In the genomic region with DNA sequence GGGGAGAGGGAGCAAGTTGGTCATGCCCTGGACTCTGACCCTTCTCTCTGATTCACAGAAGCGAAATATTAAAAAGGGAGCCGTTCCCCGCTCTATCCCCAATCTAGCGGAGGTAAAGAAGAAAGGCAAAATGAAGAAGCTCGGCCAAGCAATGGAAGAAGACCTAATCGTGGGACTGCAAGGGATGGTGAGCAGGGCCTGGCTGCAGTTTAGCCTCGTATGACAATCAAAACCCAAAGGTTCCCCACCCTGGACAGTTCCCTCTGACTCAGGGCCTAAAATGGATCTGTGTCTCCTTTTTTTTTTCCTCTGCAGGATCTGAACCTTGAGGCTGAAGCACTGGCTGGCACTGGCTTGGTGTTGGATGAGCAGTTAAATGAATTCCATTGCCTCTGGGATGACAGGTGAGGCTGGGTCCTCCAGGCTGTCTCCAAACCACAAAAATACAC, we compare ENCODE assay signal across 9 cellular contexts. TPM values are rescaled to one million over a fixed set of nuclear protein-coding genes. Genes with fewer than 3 reads are reported as not detected.
DNase-seq lines count a peak whose midpoint lies in the region; ATAC-seq and TF ChIP-seq lines count a peak whose summit lies in the region.
"Had no signal": no experiment of that assay in that cellular context is flagged by ENCODE, and none has a peak within 500 bp of the region (broad histone marks: within the 10 kb centered on the region; RNA-seq: fewer than 3 reads in every experiment).

No MANE protein-coding gene starts in this region.

- in situ Hi-C loops in transverse colon (cut with MboI; ENCODE audit: low pct_ligation_motif_present in 1 of 4, low pct_unique_long_range_greater_than_20kb in 1 of 4, low sequenced_read_pairs in 3 of 4) = no loop called here

- H3K27me3 ChIP-seq in ascending aorta (no peaks in the 10 kb centered on the region), lower lobe of right lung (ENCODE audit: low read depth) (no peaks in the 10 kb centered on the region), transverse colon (no peaks in the 10 kb centered on the region)

- H3K27ac ChIP-seq in ascending aorta (peak overlapping the region; percentile 96 to 97), lower lobe of right lung (peak overlapping the region; percentile 89), transverse colon (peak overlapping the region; percentile 89 to 98 (median 96))

- H3K36me3 ChIP-seq in ascending aorta (peaks cover 2 to 4% of the 10 kb centered on the region in 2 donors), lower lobe of right lung (peaks cover 3% of the 10 kb centered on the region), transverse colon (no peaks in the 10 kb centered on the region)

- no peaks in the 10 kb centered on the region for H3K9me3 ChIP-seq in ascending aorta
- no peaks in the 10 kb centered on the region for H3K9me3 ChIP-seq in lower lobe of right lung
- no peaks in the 10 kb centered on the region for H3K9me3 ChIP-seq in transverse colon

- intact Hi-C loops in activated naive CD4-positive, alpha-beta T cell treated with anti-CD3 and anti-CD28 coated beads for 36 hours (cut with micrococcal nuclease) = loop anchor here (1.0 to 10.0 kb wide), 11 partner anchors 88 to 1148 kb away; a partner anchor contains a TSS
- intact Hi-C loops in ascending aorta (cut with DNase I) = loop anchor here (2.0 to 10.0 kb wide), 6 partner anchors 88 to 1119 kb away; a partner anchor contains a TSS
- intact Hi-C loops in lower lobe of right lung (cut with DNase I) = no loop called here
- intact Hi-C loops in transverse colon (cut with DNase I; ENCODE audit: low total_unique reads) = no loop called here

- peaks cover 17% of the 10 kb centered on the region for H3K4me1 Mint-ChIP-seq in activated naive CD4-positive, alpha-beta T cell treated with anti-CD3 and anti-CD28 coated beads for 36 hours (ENCODE audit: low read depth)

- H3K4me3 ChIP-seq in ascending aorta (peak overlapping the region; percentile 60 to 71), lower lobe of right lung (peak overlapping the region; percentile 56), transverse colon (peak overlapping the region; percentile 6 to 61 (median 48))

- H3K4me3 Mint-ChIP-seq in activated naive CD4-positive, alpha-beta T cell treated with anti-CD3 and anti-CD28 coated beads for 36 hours = peak overlapping the region; percentile 93

- H3K27ac Mint-ChIP-seq in activated naive CD4-positive, alpha-beta T cell treated with anti-CD3 and anti-CD28 coated beads for 36 hours = peak overlapping the region; percentile 98

- DNase-seq in activated naive CD4-positive, alpha-beta T cell treated with anti-CD3 and anti-CD28 coated beads for 36 hours = no peak
- no peak for DNase-seq in activated naive CD4-positive, alpha-beta T cell treated with Interleukin-2 at 50 U/mL for 16 hours
- no peak for DNase-seq in ascending aorta (ENCODE audit: low spot score in 2 of 2)
- no peak for DNase-seq in lower lobe of right lung
- DNase-seq in transverse colon = no peak
- no peak for DNase-seq in globus pallidus (ENCODE audit: low spot score)

- H3K36me3 Mint-ChIP-seq in activated naive CD4-positive, alpha-beta T cell treated with anti-CD3 and anti-CD28 coated beads for 36 hours (ENCODE audit: low read depth) = peaks cover 7% of the 10 kb centered on the region

- H3K9me3 Mint-ChIP-seq in activated naive CD4-positive, alpha-beta T cell treated with anti-CD3 and anti-CD28 coated beads for 36 hours = no peaks in the 10 kb centered on the region

- H3K27me3 Mint-ChIP-seq in activated naive CD4-positive, alpha-beta T cell treated with anti-CD3 and anti-CD28 coated beads for 36 hours (ENCODE audit: low read depth) = no peaks in the 10 kb centered on the region

- TF ChIP-seq POLR2A in transverse colon (IDR thresholded peaks at IDR 0.05) = no peak

- 62% methylated on average over 7 of the region's 7 CpGs; no CpG with 5 or more reads in 1 of the 2 donors for WGBS in transverse colon (ENCODE audit: low coverage in 1 of 2), 2 donors

- CTCF ChIA-PET in activated naive CD4-positive, alpha-beta T cell treated with anti-CD3 and anti-CD28 coated beads for 36 hours (lab: Charles Lee) = no interaction called here

- H3K4me1 ChIP-seq in ascending aorta (no peaks in the 10 kb centered on the region), lower lobe of right lung (peaks cover 5% of the 10 kb centered on the region), transverse colon (peaks cover 0 to 6% (median 2%) of the 10 kb centered on the region in 4 donors)

- TF ChIP-seq EP300 in transverse colon (IDR thresholded peaks at IDR 0.05; ENCODE audit: low read depth) = no peak

- no peak for TF ChIP-seq CTCF in ascending aorta (IDR thresholded peaks at IDR 0.05)
- TF ChIP-seq CTCF in lower lobe of right lung (IDR thresholded peaks at IDR 0.05) = no peak
- no peak for TF ChIP-seq CTCF in transverse colon (IDR thresholded peaks at IDR 0.05)

- ATAC-seq in lower lobe of right lung = no peak
- ATAC-seq in GM21528 (IDR thresholded peaks at IDR 0.05; ENCODE audit: low FRiP score, unreplicated experiment) = no peak
- ATAC-seq in GM18867 (IDR thresholded peaks at IDR 0.05; ENCODE audit: unreplicated experiment) = no peak

RNA-seq across cellular contexts. Expression of a gene that starts 1.0 kb away (rescaled TPM):
- 10 to 100 TPM; 91.1 to 99.4 TPM for total RNA-seq in activated naive CD4-positive, alpha-beta T cell treated with anti-CD3 and anti-CD28 coated beads for 36 hours
- total RNA-seq in ascending aorta = 157 TPM
- total RNA-seq in lower lobe of right lung = 96.1 TPM
- 100 to 1,000 TPM in 2 of 4 donors, 10 to 100 TPM in 2; 74.4 to 105 (median 93.3) TPM for total RNA-seq in transverse colon

RNA-seq across cellular contexts. Expression of a gene that starts 16.4 kb away (rescaled TPM):
- total RNA-seq in activated naive CD4-positive, alpha-beta T cell treated with anti-CD3 and anti-CD28 coated beads for 36 hours = not detected
- total RNA-seq in ascending aorta = not detected
- total RNA-seq in lower lobe of right lung = 1.2 TPM
- not detected for total RNA-seq in transverse colon
- total RNA-seq: M059J had no signal

RNA-seq across cellular contexts. Expression of a gene that starts 23.5 kb away (rescaled TPM):
- total RNA-seq in activated naive CD4-positive, alpha-beta T cell treated with anti-CD3 and anti-CD28 coated beads for 36 hours = not detected
- not detected for total RNA-seq in ascending aorta
- not detected for total RNA-seq in lower lobe of right lung
- not detected for total RNA-seq in transverse colon
- total RNA-seq: M059J had no signal

RNA-seq across cellular contexts. Expression of a gene that starts 32.6 kb away (rescaled TPM):
- 1 to 10 TPM; 1.7 to 1.9 TPM for total RNA-seq in activated naive CD4-positive, alpha-beta T cell treated with anti-CD3 and anti-CD28 coated beads for 36 hours
- total RNA-seq in ascending aorta (not detected), lower lobe of right lung (3.0 TPM), transverse colon (100 to 1,000 TPM in 1 of 4 donors, 10 to 100 TPM in 3; 14.0 to 144 (median 20.4) TPM)

RNA-seq across cellular contexts. Expression of a gene that starts 41.3 kb away (rescaled TPM):
- total RNA-seq in activated naive CD4-positive, alpha-beta T cell treated with anti-CD3 and anti-CD28 coated beads for 36 hours = not detected
- total RNA-seq in ascending aorta = not detected
- total RNA-seq in lower lobe of right lung = 0.95 TPM
- total RNA-seq in transverse colon = 10 to 100 TPM in 1 of 4 donors, 1 to 10 TPM in 1, not detected in 2; 4.8 to 18.4 TPM
- total RNA-seq: M059J had no signal

Comparison
In these comparisons a context has a peak if more than half of its experiments do, and no peak if none do; other contexts are left out.
1. intact Hi-C loops: an anchor here in activated naive CD4-positive, alpha-beta T cell treated with anti-CD3 and anti-CD28 coated beads for 36 hours (1.0 to 10.0 kb wide) and ascending aorta (2.0 to 10.0 kb wide); none called in lower lobe of right lung and transverse colon.